In the genomic region with DNA sequence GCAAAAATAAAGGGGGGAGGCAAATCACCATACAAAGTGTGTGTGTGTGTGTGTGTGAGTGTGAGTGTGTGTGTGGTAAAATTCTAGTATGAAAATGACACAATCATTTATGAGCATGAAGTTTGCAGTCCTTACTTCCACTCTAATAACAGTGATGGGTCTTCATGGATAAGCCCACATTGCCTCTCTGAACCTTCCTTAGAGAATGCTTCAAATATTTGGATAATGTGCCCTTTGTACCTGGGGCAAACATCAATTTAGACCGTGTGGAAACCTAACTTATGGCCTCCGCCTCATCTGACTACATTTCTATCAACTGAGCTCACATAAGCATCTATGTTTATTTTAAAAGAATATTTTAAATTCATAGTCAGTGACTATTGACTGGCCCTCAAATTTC, we compare ENCODE assay signal across 15 cellular contexts. TPM values are rescaled to one million over a fixed set of nuclear protein-coding genes. Genes with fewer than 3 reads are reported as not detected.
"Had no signal": no experiment of that assay in that cellular context is flagged by ENCODE, and none has a peak within 500 bp of the region (broad histone marks: within the 10 kb centered on the region; RNA-seq: fewer than 3 reads in every experiment).

No MANE protein-coding gene starts in this region.

- DNase-seq: activated CD4-positive, alpha-beta T cell treated with anti-CD3 and anti-CD28 coated beads, Interleukin-2, amount 50 U/mL, for 1 hour; activated CD4-positive, CD25-positive, alpha-beta regulatory T cell; activated naive CD4-positive, alpha-beta T cell treated with anti-CD3 and anti-CD28 coated beads, Interleukin-2, amount 50 U/mL, for 16 hours; adrenal gland; brain microvascular endothelial cell; cerebellar nuclear complex; left lung; natural killer cell; right cardiac atrium had no signal

- ATAC-seq: left lung; natural killer cell; right cardiac atrium; stimulated activated effector memory CD8-positive, alpha-beta T cell treated with anti-CD3 and anti-CD28 coated beads, Interleukin-12 subunit alpha, Interleukin-12 subunit beta, amount 100 ng/mL, for 72 hours had no signal

- H3K9me3 Mint-ChIP-seq: activated T-helper 2 cell treated with anti-CD3 and anti-CD28 coated beads, Interferon-gamma antibody, Interleukin-2, Interleukin-4, amounts not matched to agents 10 μg/mL and 5 μg/mL and 100 μg/mL, durations not matched to agents 14 hours and 24 hours and 36 hours; memory B cell; natural killer cell had no signal

- H3K36me3 ChIP-seq: adrenal gland, brain microvascular endothelial cell, left lung, tibial nerve had no signal

- H3K36me3 Mint-ChIP-seq: memory B cell; natural killer cell; stimulated activated effector memory CD8-positive, alpha-beta T cell treated with anti-CD3 and anti-CD28 coated beads, Interleukin-12 subunit alpha, Interleukin-12 subunit beta, amount 100 ng/mL, for 72 hours had no signal

- H3K4me3 ChIP-seq: adrenal gland, left lung, tibial nerve had no signal

- H3K27ac Mint-ChIP-seq: activated T-helper 2 cell treated with anti-CD3 and anti-CD28 coated beads, Interferon-gamma antibody, Interleukin-2, Interleukin-4, amounts not matched to agents 10 μg/mL and 5 μg/mL and 100 μg/mL, durations not matched to agents 14 hours and 24 hours and 36 hours; memory B cell; natural killer cell; progenitor cell of endocrine pancreas; stimulated activated effector memory CD8-positive, alpha-beta T cell treated with anti-CD3 and anti-CD28 coated beads, Interleukin-12 subunit alpha, Interleukin-12 subunit beta, amount 100 ng/mL, for 72 hours had no signal

- H3K27ac ChIP-seq: adrenal gland, brain microvascular endothelial cell, left lung, tibial nerve had no signal

- H3K9me3 ChIP-seq: adrenal gland, left lung, tibial nerve had no signal

- H3K4me1 Mint-ChIP-seq: stimulated activated effector memory CD8-positive, alpha-beta T cell treated with anti-CD3 and anti-CD28 coated beads, Interleukin-12 subunit alpha, Interleukin-12 subunit beta, amount 100 ng/mL, for 72 hours had no signal

- H3K4me3 Mint-ChIP-seq: memory B cell; natural killer cell; stimulated activated effector memory CD8-positive, alpha-beta T cell treated with anti-CD3 and anti-CD28 coated beads, Interleukin-12 subunit alpha, Interleukin-12 subunit beta, amount 100 ng/mL, for 72 hours had no signal

- H3K27me3 ChIP-seq: brain microvascular endothelial cell, tibial nerve had no signal

RNA-seq across cellular contexts. Expression of a gene that starts 3.7 kb away (rescaled TPM):
- total RNA-seq: activated CD8-positive, alpha-beta memory T cell treated with anti-CD3 and anti-CD28 coated beads for 36 hours; activated T-helper 2 cell treated with anti-CD3 and anti-CD28 coated beads, Interferon-gamma antibody, Interleukin-2, Interleukin-4, amounts not matched to agents 10 μg/mL and 5 μg/mL and 100 μg/mL, durations not matched to agents 14 hours and 24 hours and 36 hours had no signal
